ENCODE assay signal across 8 cellular contexts in the genomic region with DNA sequence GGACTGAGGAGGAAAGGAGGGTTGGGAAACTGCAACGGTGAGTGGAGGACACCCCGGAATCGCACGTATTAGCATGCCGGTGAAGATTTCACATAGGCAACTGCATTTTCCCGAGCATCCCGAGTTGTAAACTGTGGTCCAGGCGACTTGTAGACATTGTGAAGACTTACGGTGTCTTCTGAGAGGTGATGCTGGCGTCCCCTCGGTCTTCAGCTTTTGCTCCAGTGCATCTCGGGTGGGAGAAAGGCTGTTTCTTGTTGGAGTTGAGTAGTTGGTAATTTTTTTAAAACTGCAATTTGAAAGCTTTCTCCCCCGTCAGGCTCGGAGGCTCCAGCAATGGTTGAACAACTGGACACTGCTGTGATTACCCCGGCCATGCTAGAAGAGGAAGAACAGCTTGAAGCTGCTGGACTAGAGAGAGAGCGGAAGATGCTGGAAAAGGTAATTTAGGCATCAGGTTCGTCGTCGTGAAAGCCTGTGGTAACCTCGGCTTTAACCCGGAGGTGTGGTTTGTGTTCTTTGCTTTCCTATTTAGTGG. TPM values are rescaled to one million over a fixed set of nuclear protein-coding genes. Genes with fewer than 3 reads are reported as not detected.
A peak's percentile ranks its signal among the peaks of the same experiment; 100 is the strongest.
DNase-seq lines count a peak whose midpoint lies in the region; ATAC-seq and TF ChIP-seq lines count a peak whose summit lies in the region.

No MANE protein-coding gene starts in this region.

- intact Hi-C loops in Caco-2 (cut with micrococcal nuclease; ENCODE audit: unreplicated experiment) = no loop called here

- H4K20me1 ChIP-seq in fibroblast of lung (ENCODE audit: control insufficient read depth, extremely low read depth, insufficient read depth, low read length) = no peaks in the 10 kb centered on the region

- H3K27me3 ChIP-seq in Caco-2 (replicated peaks; ENCODE audit: control insufficient read depth, insufficient read depth, low read length) (no peaks in the 10 kb centered on the region), fibroblast of lung (ENCODE audit: control insufficient read depth, insufficient read depth, low read length) (no peaks in the 10 kb centered on the region)

- H3K36me3 ChIP-seq in Caco-2 (ENCODE audit: control insufficient read depth, insufficient read depth, low read length) (no peaks in the 10 kb centered on the region), fibroblast of lung (ENCODE audit: control insufficient read depth, insufficient read depth, low read length) (no peaks in the 10 kb centered on the region)

- peak overlapping the region; percentile 78 for H2AFZ ChIP-seq in fibroblast of lung (ENCODE audit: low read length)

- peaks cover 24% of the 10 kb centered on the region for H3K79me2 ChIP-seq in fibroblast of lung (ENCODE audit: control insufficient read depth, insufficient read depth, low read length)

- H3K4me3 Mint-ChIP-seq in Caco-2 (ENCODE audit: unreplicated experiment) (peak overlapping the region; percentile 90), nephron (peak overlapping the region; percentile 95 to 100 (median 98))
- H3K4me3 Mint-ChIP-seq in T-helper 2 cell treated with Interferon-gamma antibody and Interleukin-4, amounts not matched to agents 5 μg/mL and 100 μg/mL, for 36 hours = peak overlapping the region; percentile 99

- ATAC-seq in GM19372 (IDR thresholded peaks at IDR 0.05; ENCODE audit: low read depth, unreplicated experiment) = peak; percentile 3
- no peak for ATAC-seq in HG03469 (IDR thresholded peaks at IDR 0.05; ENCODE audit: unreplicated experiment)

- H3K4me2 ChIP-seq in fibroblast of lung (ENCODE audit: extremely low read depth, insufficient read depth, low read length) = peak overlapping the region; percentile 97

- peak overlapping the region; percentile 37 for H3K27ac ChIP-seq in fibroblast of lung (ENCODE audit: insufficient read depth, low read length)

- H3K9me3 Mint-ChIP-seq in Caco-2 (ENCODE audit: unreplicated experiment) (no peaks in the 10 kb centered on the region), nephron (no peaks in the 10 kb centered on the region)
- H3K9me3 Mint-ChIP-seq in T-helper 2 cell treated with Interferon-gamma antibody and Interleukin-4, amounts not matched to agents 5 μg/mL and 100 μg/mL, for 36 hours = no peaks in the 10 kb centered on the region

- H3K4me3 ChIP-seq in Caco-2 (ENCODE audit: low read depth, low read length) (peak overlapping the region; percentile 54), fibroblast of lung (replicated peaks in 1 of 4; ENCODE audit: control extremely low read depth in 1 of 4, insufficient read depth in 1 of 4, low read depth in 3 of 4, low read length in 4 of 4) (peak overlapping the region; percentile 64 to 91 (median 78))

- H3K9ac ChIP-seq in fibroblast of lung (ENCODE audit: insufficient read depth, low read length) = peak overlapping the region; percentile 79

- POLR2A ChIA-PET in Caco-2 (lab: Charles Lee) = interaction anchor here (1.1 kb wide), 1 partner anchor 9 kb away, joined by 4 read pairs; no protein-coding TSS in a partner anchor

- H3K4me1 Mint-ChIP-seq in Caco-2 (ENCODE audit: low read depth, unreplicated experiment) = peaks cover 24% of the 10 kb centered on the region
- H3K4me1 Mint-ChIP-seq in T-helper 2 cell treated with Interferon-gamma antibody and Interleukin-4, amounts not matched to agents 5 μg/mL and 100 μg/mL, for 36 hours (ENCODE audit: low read depth) = peaks cover 38% of the 10 kb centered on the region
- peaks cover 20% of the 10 kb centered on the region for H3K4me1 Mint-ChIP-seq in nephron

- peaks cover 66% of the 10 kb centered on the region for H3K36me3 Mint-ChIP-seq in Caco-2 (ENCODE audit: insufficient read depth, unreplicated experiment)
- H3K36me3 Mint-ChIP-seq in T-helper 2 cell treated with Interferon-gamma antibody and Interleukin-4, amounts not matched to agents 5 μg/mL and 100 μg/mL, for 36 hours (ENCODE audit: low read depth) = peaks cover 29% of the 10 kb centered on the region
- peaks cover 11% of the 10 kb centered on the region for H3K36me3 Mint-ChIP-seq in nephron (ENCODE audit: low read depth)

- TF ChIP-seq CTCF in Caco-2 (IDR thresholded peaks at IDR 0.05; ENCODE audit: insufficient read depth in 1 of 2, low read depth in 1 of 2, low read length in 1 of 2, severe bottlenecking in 1 of 2, unreplicated experiment in 1 of 2) (no peak), fibroblast of lung (conservative IDR thresholded peaks at IDR 0.05 in 1 of 2, IDR thresholded peaks at IDR 0.05 in 1 of 2; ENCODE audit: low read depth in 1 of 2, low read length in 2 of 2) (no peak), nephron (IDR thresholded peaks at IDR 0.05; ENCODE audit: unreplicated experiment in 3 of 3) (no peak)

- DNase-seq in Caco-2 (no peak), HT1080 (ENCODE audit: low read depth) (peak; percentile 45), fibroblast of lung (ENCODE audit: low read depth in 2 of 2) (peak; percentile 22 to 30), superior temporal gyrus (ENCODE audit: extremely low spot score) (no peak)
- no peak for DNase-seq in T-helper 2 cell treated with Interferon-gamma antibody and Interleukin-4, amounts not matched to agents 5 μg/mL and 100 μg/mL, for 36 hours (ENCODE audit: low spot score)

- peak overlapping the region; percentile 98 for H3K27ac Mint-ChIP-seq in Caco-2 (ENCODE audit: unreplicated experiment)
- peak overlapping the region; percentile 91 for H3K27ac Mint-ChIP-seq in T-helper 2 cell treated with Interferon-gamma antibody and Interleukin-4, amounts not matched to agents 5 μg/mL and 100 μg/mL, for 36 hours
- peak overlapping the region; percentile 92 to 96 (median 93) for H3K27ac Mint-ChIP-seq in nephron

- CTCF ChIA-PET in Caco-2 (lab: Charles Lee) = interaction anchor here (1.1 kb wide), 1 partner anchor 630 kb away, joined by 3 read pairs; no protein-coding TSS in a partner anchor

- H3K9me3 ChIP-seq in Caco-2 = no peaks in the 10 kb centered on the region; the same call in 1 of the 2 replicates
- no peaks in the 10 kb centered on the region for H3K9me3 ChIP-seq in fibroblast of lung (ENCODE audit: control insufficient read depth, insufficient read depth, low read depth, low read length)

- TSS peak; percentile 53 for BruUV-seq in Caco-2 (replicated peaks; lab: Mats Ljungman, UMichigan)

- H3K4me1 ChIP-seq in Caco-2 = peaks cover 31% of the 10 kb centered on the region
- H3K4me1 ChIP-seq in fibroblast of lung (ENCODE audit: control insufficient read depth, extremely low read depth, insufficient read depth, low read length) = no peaks in the 10 kb centered on the region

- no peaks in the 10 kb centered on the region for H3K27me3 Mint-ChIP-seq in Caco-2 (ENCODE audit: insufficient read depth, unreplicated experiment)
- peaks cover 5% of the 10 kb centered on the region for H3K27me3 Mint-ChIP-seq in T-helper 2 cell treated with Interferon-gamma antibody and Interleukin-4, amounts not matched to agents 5 μg/mL and 100 μg/mL, for 36 hours (ENCODE audit: low read depth)
- no peaks in the 10 kb centered on the region for H3K27me3 Mint-ChIP-seq in nephron (ENCODE audit: low read depth)

RNA-seq across cellular contexts. Expression of gene HELLS, which starts 0.5 kb away (rescaled TPM):
- 189 and 197 TPM in 2 replicates for total RNA-seq in Caco-2 (2022)
- total RNA-seq in HT1080 (2014; rRNA removed; shearing (Covaris generic)) = 92.2 and 108 TPM in 2 replicates
- 26.4 and 27.6 TPM in 2 replicates for polyA plus RNA-seq in HT1080 (2015; cell fraction: cytosol; rRNA removed)
- polyA plus RNA-seq in HT1080 (2015; cell fraction: nucleus; rRNA removed) = 73.1 and 82.3 TPM in 2 replicates
- total RNA-seq in fibroblast of lung = 3.9 and 5.6 TPM in 2 replicates
- polyA plus RNA-seq in fibroblast of lung = 18.3 and 43.9 TPM in 2 replicates
- 6.1 and 16.1 TPM in 2 replicates for polyA plus RNA-seq in fibroblast of lung (2012)
- 3.7 and 5.0 TPM in 2 replicates for polyA minus RNA-seq in fibroblast of lung (ENCODE audit: low replicate concordance)

Comparison
In these comparisons a context has a peak if more than half of its experiments do, and no peak if none do; other contexts are left out.
1. DNase-seq: peak in HT1080 (single experiment) and fibroblast of lung (2 of 2); none in Caco-2 (0 of 2), T-helper 2 cell treated with Interferon-gamma antibody and Interleukin-4, amounts not matched to agents 5 μg/mL and 100 μg/mL, for 36 hours (single experiment) and superior temporal gyrus (single experiment).
2. RNA of gene HELLS, which starts 0.5 kb away (total RNA-seq): 189 to 197 TPM in Caco-2 and 92.2 to 108 TPM in HT1080; 3.9 to 5.6 TPM in fibroblast of lung; every median in the first group is over 10 times any median in the second.
3. Peak in every context shown above with its lines, with median percentiles within 50 percentile points of each other: H3K27ac Mint-ChIP-seq and H3K4me3 Mint-ChIP-seq.